9 cellular contexts compared by ENCODE assay signal in genomic region chr9:89418882-89419641, GRCh38.
DNase-seq lines count a peak whose midpoint lies in the region; ATAC-seq and TF ChIP-seq lines count a peak whose summit lies in the region.
"Had no signal": no experiment of that assay in that cellular context is flagged by ENCODE, and none has a peak within 500 bp of the region (broad histone marks: within the 10 kb centered on the region; RNA-seq: fewer than 3 reads in every experiment).

No MANE protein-coding gene starts in this region.

- no peaks in the 10 kb centered on the region for H3K27me3 ChIP-seq in neutrophil

- ATAC-seq in GM19043 (IDR thresholded peaks at IDR 0.05; ENCODE audit: low read depth, unreplicated experiment) (peak; percentile 86), HG03378 (IDR thresholded peaks at IDR 0.05; ENCODE audit: unreplicated experiment) (peak; percentile 58)

- DNase-seq in activated T-cell treated with anti-CD3 and anti-CD28 coated beads for 1 hour (ENCODE audit: low read depth) (peak; percentile 64), islet precursor cell (no peak), NCI-H146 (lab: John Stamatoyannopoulos, UW) (no peak), NCI-H748 treated with DMSO at 0.1 percent for 48 hours (lab: John Stamatoyannopoulos, UW) (no peak), coronary artery (ENCODE audit: low spot score) (no peak)

- no peaks in the 10 kb centered on the region for H3K9me3 ChIP-seq in neutrophil
- H3K9me3 ChIP-seq: thoracic aorta had no signal

- H3K36me3 ChIP-seq in neutrophil = peaks cover 41% of the 10 kb centered on the region
- H3K36me3 ChIP-seq: thoracic aorta had no signal

- peaks cover 25 to 53% of the 10 kb centered on the region in 2 experiments for H3K4me1 ChIP-seq in neutrophil (ENCODE audit: control insufficient read depth in 1 of 2, insufficient read depth in 1 of 2, low read depth in 1 of 2, low read length in 1 of 2)

- peak overlapping the region in 1 of 2 experiments; percentile 19 for H3K4me3 ChIP-seq in neutrophil (ENCODE audit: low read depth in 1 of 2, low read length in 1 of 2)
- H3K4me3 ChIP-seq in coronary artery = no peak overlapping the region
- H3K4me3 ChIP-seq: thoracic aorta had no signal

- TF ChIP-seq CTCF in neutrophil (IDR thresholded peaks at IDR 0.05) (no peak), coronary artery (IDR thresholded peaks at IDR 0.05) (no peak)

- peak overlapping the region; percentile 63 for H3K27ac ChIP-seq in neutrophil
- no peak overlapping the region for H3K27ac ChIP-seq in coronary artery
- H3K27ac ChIP-seq: thoracic aorta had no signal
